ENCODE assay signal across 3 cellular contexts in genomic region chr1:21454904-21455303, GRCh38. TPM values are rescaled to one million over a fixed set of nuclear protein-coding genes. Genes with fewer than 3 reads are reported as not detected.
"Had no signal": no experiment of that assay in that cellular context is flagged by ENCODE, and none has a peak within 500 bp of the region (broad histone marks: within the 10 kb centered on the region; RNA-seq: fewer than 3 reads in every experiment).

No MANE protein-coding gene starts in this region.

RNA-seq across cellular contexts. Expression of gene ALPL, which starts 54.3 kb away (rescaled TPM):
- total RNA-seq: GM23248, H4, HT-29 had no signal
